ENCODE assay signal across 8 cellular contexts in genomic region chr13:98142427-98143156, GRCh38. TPM values are rescaled to one million over a fixed set of nuclear protein-coding genes. Genes with fewer than 3 reads are reported as not detected.
DNase-seq lines count a peak whose midpoint lies in the region; ATAC-seq and TF ChIP-seq lines count a peak whose summit lies in the region.

Gene FARP1 (plus strand): TSS chr13:98143094. CDS start chr13:98213243, 70,149 bp downstream.

- TF ChIP-seq RAD21 in neural cell (conservative IDR thresholded peaks at IDR 0.05) = peak; percentile 62

- DNase-seq in AG20443 (ENCODE audit: low spot score) (peak; percentile 93), NCI-H2196 treated with DMSO at 0.1 percent for 48 hours (lab: John Stamatoyannopoulos, UW; ENCODE audit: unreplicated experiment) (peak; percentile 42), foreskin melanocyte (peak; percentile 24), aorta (peak; percentile 80 to 89)
- peak; percentile 62 for DNase-seq in activated naive CD4-positive, alpha-beta T cell treated with anti-CD3 and anti-CD28 coated beads for 36 hours

- H3K9me2 ChIP-seq in neural cell (ENCODE audit: insufficient read depth, low read length) = no peaks in the 10 kb centered on the region

- no peaks in the 10 kb centered on the region for H4K20me1 ChIP-seq in neural cell (ENCODE audit: insufficient read depth)

- TF ChIP-seq EP300 in neural cell (conservative IDR thresholded peaks at IDR 0.05; ENCODE audit: poor library complexity, severe bottlenecking) = no peak

- H3K9ac ChIP-seq in neural cell (ENCODE audit: low read length) = peak within 1 kb of the TSS; percentile 85

- H3K27ac ChIP-seq in neural cell (ENCODE audit: low read length) (peak within 1 kb of the TSS; percentile 66), aorta (ENCODE audit: low read depth in 1 of 2, low read length in 2 of 2) (no peak within 1 kb of the TSS)

- peak; percentile 67 for ATAC-seq in GM18861 (IDR thresholded peaks at IDR 0.05; ENCODE audit: unreplicated experiment)
- ATAC-seq in HG03066 (IDR thresholded peaks at IDR 0.05; ENCODE audit: low read depth, unreplicated experiment) = peak; percentile 74
- peak; percentile 90 for ATAC-seq in aorta (ENCODE audit: low FRiP score)

- intact Hi-C loops in activated naive CD4-positive, alpha-beta T cell treated with anti-CD3 and anti-CD28 coated beads for 36 hours (cut with micrococcal nuclease) = loop anchor here (1.0 to 5.0 kb wide), 3 partner anchors 165 to 530 kb away; no protein-coding TSS in a partner anchor
- intact Hi-C loops in aorta (cut with DNase I) = loop anchor here (10.0 kb wide), 2 partner anchors 72 to 302 kb away; no protein-coding TSS in a partner anchor

- peaks cover 52% of the 10 kb centered on the region for H3K27me3 Mint-ChIP-seq in activated naive CD4-positive, alpha-beta T cell treated with anti-CD3 and anti-CD28 coated beads for 36 hours (ENCODE audit: low read depth)

- H3K9me3 ChIP-seq in neural cell (ENCODE audit: low read length) (no peaks in the 10 kb centered on the region), aorta (ENCODE audit: control insufficient read depth, low read length) (no peaks in the 10 kb centered on the region)

- peak within 1 kb of the TSS; percentile 73 for H3K4me3 Mint-ChIP-seq in activated naive CD4-positive, alpha-beta T cell treated with anti-CD3 and anti-CD28 coated beads for 36 hours

- no peaks in the 10 kb centered on the region for H3K4me1 ChIP-seq in aorta (ENCODE audit: control insufficient read depth in 1 of 2, insufficient read depth in 2 of 2, low read length in 2 of 2)

- peak within 1 kb of the TSS; percentile 94 for H2AFZ ChIP-seq in neural cell (ENCODE audit: low read depth, low read length)

- H3K4me2 ChIP-seq in neural cell (ENCODE audit: low read length) = peak within 1 kb of the TSS; percentile 93

- peaks cover 43% of the 10 kb centered on the region for H3K79me2 ChIP-seq in neural cell (replicated peaks; ENCODE audit: insufficient read depth, low read length)

- H3K36me3 ChIP-seq in neural cell (ENCODE audit: insufficient read depth, low read length) (no peaks in the 10 kb centered on the region), aorta (ENCODE audit: control insufficient read depth in 1 of 2, insufficient read depth in 2 of 2, low read length in 1 of 2) (no peaks in the 10 kb centered on the region)

- H3K36me3 Mint-ChIP-seq in activated naive CD4-positive, alpha-beta T cell treated with anti-CD3 and anti-CD28 coated beads for 36 hours (ENCODE audit: low read depth) = no peaks in the 10 kb centered on the region

- CTCF ChIA-PET in activated naive CD4-positive, alpha-beta T cell treated with anti-CD3 and anti-CD28 coated beads for 36 hours (lab: Charles Lee) = interaction anchor here (0.5 kb wide), 1 partner anchor 514 kb away, joined by 3 read pairs; no protein-coding TSS in a partner anchor

- 1% methylated on average over 75 to 95 of the region's 95 CpGs for whole genome bisulfite sequencing in aorta, 2 donors

- peak; percentile 63 for TF ChIP-seq CTCF in neural cell (IDR thresholded peaks at IDR 0.05; ENCODE audit: poor library complexity, severe bottlenecking)

- no peaks in the 10 kb centered on the region for H3K9me3 Mint-ChIP-seq in activated naive CD4-positive, alpha-beta T cell treated with anti-CD3 and anti-CD28 coated beads for 36 hours

- no peak within 1 kb of the TSS for H3K27ac Mint-ChIP-seq in activated naive CD4-positive, alpha-beta T cell treated with anti-CD3 and anti-CD28 coated beads for 36 hours

- H3K4me3 ChIP-seq in neural cell (ENCODE audit: low read length) (peak within 1 kb of the TSS; percentile 89), aorta (ENCODE audit: low read length in 2 of 2) (peak within 1 kb of the TSS; percentile 62 to 95)

- H3F3A ChIP-seq in neural cell (ENCODE audit: insufficient read depth, low read length, poor library complexity, severe bottlenecking) = peaks cover 7% of the 10 kb centered on the region

- H3K27me3 ChIP-seq in neural cell (ENCODE audit: insufficient read depth, low read depth, low read length) (no peaks in the 10 kb centered on the region), aorta (ENCODE audit: control insufficient read depth in 1 of 2, insufficient read depth in 2 of 2, low read length in 1 of 2) (no peaks in the 10 kb centered on the region)

- H3K4me1 Mint-ChIP-seq in activated naive CD4-positive, alpha-beta T cell treated with anti-CD3 and anti-CD28 coated beads for 36 hours (ENCODE audit: low read depth) = peaks cover 9% of the 10 kb centered on the region

TF ChIP-seq in neural cell, 6 proteins besides CTCF, POLR2A, EP300 and RAD21:
- peak; percentile 21 for TF ChIP-seq REST (IDR thresholded peaks at IDR 0.05; ENCODE audit: borderline replicate concordance)
- peak; percentile 15 for TF ChIP-seq POLR2AphosphoS5 (IDR thresholded peaks at IDR 0.05)
- TF ChIP-seq SMC3 (conservative IDR thresholded peaks at IDR 0.05; ENCODE audit: poor library complexity) = peak; percentile 61
- TF ChIP-seq TAF1 (IDR thresholded peaks at IDR 0.05; ENCODE audit: low read depth) = peak; percentile 57
- TF ChIP-seq MXI1 (conservative IDR thresholded peaks at IDR 0.05; ENCODE audit: poor library complexity, severe bottlenecking) = peak; percentile 32
- no peak for TF ChIP-seq EZH2 (IDR thresholded peaks at IDR 0.05; ENCODE audit: borderline replicate concordance, insufficient read depth, low read length, poor library complexity, severe bottlenecking)

RNA-seq across cellular contexts. Expression of gene FARP1, which starts in this region (rescaled TPM):
- under 1 TPM; 0.27 to 0.38 TPM for total RNA-seq in activated naive CD4-positive, alpha-beta T cell treated with anti-CD3 and anti-CD28 coated beads for 36 hours
- polyA plus RNA-seq in neural cell (19.7 and 27.9 TPM in 2 replicates), aorta (1 to 10 TPM; 3.3 to 8.4 TPM)
- 98.6 and 125 TPM in 2 replicates for polyA minus RNA-seq in neural cell
- 10 to 100 TPM; 39.0 to 41.7 TPM for total RNA-seq in aorta

Comparison
In these comparisons a context has a peak if more than half of its experiments do, and no peak if none do; other contexts are left out.
1. RNA of gene FARP1 (total RNA-seq): 39.0 to 41.7 TPM in aorta; 0.27 to 0.38 TPM in activated naive CD4-positive, alpha-beta T cell treated with anti-CD3 and anti-CD28 coated beads for 36 hours; every median in the first group is over 10 times any median in the second.
2. Peak in DNase-seq in activated naive CD4-positive, alpha-beta T cell treated with anti-CD3 and anti-CD28 coated beads for 36 hours; RNA of the gene not detected or under 1 TPM.
3. DNase-seq: peak in every context shown above with its lines; median percentile 93 in AG20443; 84 in aorta; 62 in activated naive CD4-positive, alpha-beta T cell treated with anti-CD3 and anti-CD28 coated beads for 36 hours; 42 in NCI-H2196 treated with DMSO at 0.1 percent for 48 hours; 24 in foreskin melanocyte.
4. Peak in every context shown above with its lines, with median percentiles within 50 percentile points of each other: ATAC-seq.